In genomic region chr6:85346196-85346595, GRCh38 we compare ENCODE assay signal across 17 cellular contexts.
"Had no signal": no experiment of that assay in that cellular context is flagged by ENCODE, and none has a peak within 500 bp of the region (broad histone marks: within the 10 kb centered on the region; RNA-seq: fewer than 3 reads in every experiment).

No MANE protein-coding gene starts in this region.

- H3K27me3 ChIP-seq: colonic mucosa, hepatocyte, right lobe of liver, spleen, tibial nerve had no signal

- H3K79me2 ChIP-seq: hepatocyte had no signal

- DNase-seq: colonic mucosa; dermis blood vessel endothelial cell; foreskin fibroblast; head of caudate nucleus; kidney glomerular epithelial cell; mucosa of descending colon; naive thymus-derived CD8-positive, alpha-beta T cell; psoas muscle; retina; right lobe of liver; spleen; stimulated activated CD4-positive, alpha-beta T cell treated with anti-CD3 and anti-CD28 coated beads, Interleukin-15, amount 100 ng/mL, for 24 hours; stimulated activated CD4-positive, alpha-beta T cell treated with anti-CD3 and anti-CD28 coated beads, Interleukin-1b, Interleukin-23, amount 100 ng/mL, for 48 hours; stimulated activated CD4-positive, alpha-beta T cell treated with anti-CD3 and anti-CD28 coated beads, Interleukin-4, amount 100 ng/mL, for 24 hours had no signal

- H3K9me3 ChIP-seq: colonic mucosa, mucosa of descending colon, neutrophil, psoas muscle, right lobe of liver, spleen, tibial nerve had no signal

- H2AFZ ChIP-seq: hepatocyte had no signal

- H3K27ac ChIP-seq: colonic mucosa, neutrophil, psoas muscle, right lobe of liver, spleen, tibial nerve had no signal

- H3K36me3 ChIP-seq: colonic mucosa, neutrophil, right lobe of liver, spleen, tibial nerve had no signal

- H3K4me2 ChIP-seq: hepatocyte had no signal

- H3K4me1 ChIP-seq: colonic mucosa, psoas muscle, right lobe of liver, spleen had no signal

- H3K4me3 ChIP-seq: colonic mucosa, hepatocyte, mucosa of descending colon, psoas muscle, right lobe of liver, spleen, tibial nerve had no signal
